Comparison of ENCODE assay signal across 18 cellular contexts in genomic region chr1:33351281-33351660, GRCh38.
DNase-seq lines count a peak whose midpoint lies in the region; ATAC-seq and TF ChIP-seq lines count a peak whose summit lies in the region.
"Had no signal": no experiment of that assay in that cellular context is flagged by ENCODE, and none has a peak within 500 bp of the region (broad histone marks: within the 10 kb centered on the region; RNA-seq: fewer than 3 reads in every experiment).

No MANE protein-coding gene starts in this region.

- H3K9me3 Mint-ChIP-seq in activated naive CD4-positive, alpha-beta T cell treated with anti-CD3 and anti-CD28 coated beads, Interleukin-2, amount 50 U/mL, for 24 hours: no peaks in the 10 kb centered on the region
- no peaks in the 10 kb centered on the region for H3K9me3 Mint-ChIP-seq in stimulated activated effector memory CD8-positive, alpha-beta T cell treated with anti-CD3 and anti-CD28 coated beads, Interleukin-12 subunit alpha, Interleukin-12 subunit beta, amount 100 ng/mL, for 72 hours
- H3K9me3 Mint-ChIP-seq: endodermal cell had no signal

- H3K4me3 ChIP-seq in RWPE2 (ENCODE audit: severe bottlenecking): no peak overlapping the region
- no peak overlapping the region for H3K4me3 ChIP-seq in coronary artery
- H3K4me3 ChIP-seq: lung, ovary had no signal

- no peaks in the 10 kb centered on the region for H3K9me3 ChIP-seq in RWPE2 (ENCODE audit: severe bottlenecking)
- H3K9me3 ChIP-seq: ovary had no signal

- peak overlapping the region; percentile 89 for H3K27ac Mint-ChIP-seq in activated naive CD4-positive, alpha-beta T cell treated with anti-CD3 and anti-CD28 coated beads, Interleukin-2, amount 50 U/mL, for 24 hours
- peak overlapping the region; percentile 94 for H3K27ac Mint-ChIP-seq in stimulated activated effector memory CD8-positive, alpha-beta T cell treated with anti-CD3 and anti-CD28 coated beads, Interleukin-12 subunit alpha, Interleukin-12 subunit beta, amount 100 ng/mL, for 72 hours
- H3K27ac Mint-ChIP-seq: endodermal cell had no signal

- H3K4me1 ChIP-seq in RWPE2 (ENCODE audit: insufficient read depth, poor library complexity, severe bottlenecking): peaks cover 5% of the 10 kb centered on the region

- H3K27ac ChIP-seq in RWPE2 (ENCODE audit: poor library complexity, severe bottlenecking) (peak overlapping the region; percentile 99), coronary artery (no peak overlapping the region)
- H3K27ac ChIP-seq: foreskin keratinocyte had no signal

- no peak for DNase-seq in activated naive CD4-positive, alpha-beta T cell treated with Interleukin-2 at 50 U/mL for 16 hours
- no peak for DNase-seq in RWPE2 (ENCODE audit: low spot score)
- peak; percentile 36 for DNase-seq in coronary artery (ENCODE audit: low spot score)
- no peak for DNase-seq in stimulated activated effector memory CD8-positive, alpha-beta T cell treated with anti-CD3 and anti-CD28 coated beads, Interleukin-12 subunit alpha, Interleukin-12 subunit beta, amount 100 ng/mL, for 72 hours (ENCODE audit: low spot score in 2 of 2)
- no peak for DNase-seq in NCI-H524 treated with DMSO at 0.1 percent for 48 hours (lab: John Stamatoyannopoulos, UW)
- DNase-seq in HEK293T (ENCODE audit: extremely low spot score): no peak
- DNase-seq in NCI-H187 treated with DMSO at 0.1 percent for 48 hours (lab: John Stamatoyannopoulos, UW): no peak
- DNase-seq: activated CD4-positive, CD25-positive, alpha-beta regulatory T cell treated with anti-CD3 and anti-CD28 coated beads, Interleukin-2, amount 50 U/mL, for 72 hours; activated gamma-delta T cell; DMS79; endodermal cell; foreskin keratinocyte; H7; NCI-H1417 treated with DMSO at 0.1 percent for 48 hours; OCI-M1; ovary had no signal

- H3K36me3 ChIP-seq in RWPE2 (ENCODE audit: low read depth): peaks cover 24% of the 10 kb centered on the region
- H3K36me3 ChIP-seq: ovary had no signal

- peaks cover 34% of the 10 kb centered on the region for H3K4me1 Mint-ChIP-seq in activated naive CD4-positive, alpha-beta T cell treated with anti-CD3 and anti-CD28 coated beads, Interleukin-2, amount 50 U/mL, for 24 hours
- H3K4me1 Mint-ChIP-seq in stimulated activated effector memory CD8-positive, alpha-beta T cell treated with anti-CD3 and anti-CD28 coated beads, Interleukin-12 subunit alpha, Interleukin-12 subunit beta, amount 100 ng/mL, for 72 hours: peaks cover 34% of the 10 kb centered on the region

- ATAC-seq in RWPE2 (ENCODE audit: low read depth): no peak
- ATAC-seq in stimulated activated effector memory CD8-positive, alpha-beta T cell treated with anti-CD3 and anti-CD28 coated beads, Interleukin-12 subunit alpha, Interleukin-12 subunit beta, amount 100 ng/mL, for 72 hours: no peak
- ATAC-seq: foreskin keratinocyte had no signal

- no peaks in the 10 kb centered on the region for H3K27me3 Mint-ChIP-seq in activated naive CD4-positive, alpha-beta T cell treated with anti-CD3 and anti-CD28 coated beads, Interleukin-2, amount 50 U/mL, for 24 hours

- no peaks in the 10 kb centered on the region for H3K27me3 ChIP-seq in RWPE2 (ENCODE audit: insufficient read depth, poor library complexity, severe bottlenecking)
- H3K27me3 ChIP-seq: foreskin keratinocyte, ovary had no signal

- POLR2A ChIA-PET in HEK293T (lab: Yijun Ruan, JAX): interaction anchor here (0.9 to 1.3 kb wide), 3 partner anchors 12 to 119 kb away, joined by 3 read pairs; no protein-coding TSS in a partner anchor

- CTCF ChIA-PET in HEK293T (lab: Yijun Ruan, JAX): no interaction called here

- H3K36me3 Mint-ChIP-seq in activated naive CD4-positive, alpha-beta T cell treated with anti-CD3 and anti-CD28 coated beads, Interleukin-2, amount 50 U/mL, for 24 hours: peaks cover 7% of the 10 kb centered on the region
- H3K36me3 Mint-ChIP-seq in stimulated activated effector memory CD8-positive, alpha-beta T cell treated with anti-CD3 and anti-CD28 coated beads, Interleukin-12 subunit alpha, Interleukin-12 subunit beta, amount 100 ng/mL, for 72 hours: peaks cover 23% of the 10 kb centered on the region

- TF ChIP-seq CTCF in RWPE2 (IDR thresholded peaks at IDR 0.05; ENCODE audit: poor library complexity, severe bottlenecking) (no peak), coronary artery (IDR thresholded peaks at IDR 0.05) (no peak)

- H3K4me3 Mint-ChIP-seq in activated naive CD4-positive, alpha-beta T cell treated with anti-CD3 and anti-CD28 coated beads, Interleukin-2, amount 50 U/mL, for 24 hours: peak overlapping the region; percentile 64
- H3K4me3 Mint-ChIP-seq in stimulated activated effector memory CD8-positive, alpha-beta T cell treated with anti-CD3 and anti-CD28 coated beads, Interleukin-12 subunit alpha, Interleukin-12 subunit beta, amount 100 ng/mL, for 72 hours: peak overlapping the region; percentile 90

TF ChIP-seq in HEK293T, 16 proteins besides CTCF, POLR2A, EP300 and RAD21:
- TF ChIP-seq SUZ12 (IDR thresholded peaks at IDR 0.05): no peak
- no peak for TF ChIP-seq LEF1 (IDR thresholded peaks at IDR 0.05; ENCODE audit: borderline replicate concordance)
- no peak for TF ChIP-seq NFRKB (IDR thresholded peaks at IDR 0.05)
- TF ChIP-seq SP1 (IDR thresholded peaks at IDR 0.05): no peak
- no peak for TF ChIP-seq FOXK2 (IDR thresholded peaks at IDR 0.05)
- no peak for TF ChIP-seq ELF4 (IDR thresholded peaks at IDR 0.05)
- TF ChIP-seq HDGF (IDR thresholded peaks at IDR 0.05; ENCODE audit: borderline replicate concordance): no peak
- TF ChIP-seq ARNT (IDR thresholded peaks at IDR 0.05): no peak
- TF ChIP-seq L3MBTL2 (conservative IDR thresholded peaks at IDR 0.05): no peak
- no peak for TF ChIP-seq ZNF384 (IDR thresholded peaks at IDR 0.05)
- no peak for TF ChIP-seq PKNOX1 (IDR thresholded peaks at IDR 0.05)
- no peak for TF ChIP-seq BHLHE40 (IDR thresholded peaks at IDR 0.05; ENCODE audit: borderline replicate concordance)
- TF ChIP-seq CTBP1 (IDR thresholded peaks at IDR 0.05; ENCODE audit: borderline replicate concordance): no peak
- no peak for TF ChIP-seq TARDBP (IDR thresholded peaks at IDR 0.05)
- no peak for TF ChIP-seq FOXM1 (IDR thresholded peaks at IDR 0.05; ENCODE audit: borderline replicate concordance)
- no peak for TF ChIP-seq FOXA1 (IDR thresholded peaks at IDR 0.05)
